In the genomic region with DNA sequence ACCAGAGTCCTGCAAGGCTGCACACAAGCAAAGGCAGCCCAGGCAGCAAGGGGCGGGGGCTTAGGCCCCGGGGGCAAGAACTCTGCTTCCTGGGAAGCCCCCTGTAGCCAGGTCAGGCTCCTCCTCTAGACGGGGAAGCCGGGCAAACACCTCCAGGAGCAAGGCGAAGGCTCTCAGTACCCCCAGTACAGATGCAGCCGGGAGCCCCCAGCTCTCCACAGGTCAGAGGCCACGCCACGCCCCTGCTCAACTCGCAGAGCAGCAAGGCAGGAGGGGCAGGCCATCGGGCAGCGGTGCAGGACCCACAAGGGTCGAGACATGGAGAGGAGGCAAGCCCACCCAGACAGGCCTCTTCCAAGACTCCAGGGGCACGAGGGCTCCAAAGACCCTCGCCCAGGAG, we compare ENCODE assay signal across 1 cellular context.
TF ChIP-seq lines count a peak whose summit lies in the region.

No MANE protein-coding gene starts in this region.

TF ChIP-seq in GM23338, 12 proteins besides CTCF, POLR2A, EP300 and RAD21 (continued from another document):
- TF ChIP-seq ETS1 (IDR thresholded peaks at IDR 0.05) (no peak), JUNB (IDR thresholded peaks at IDR 0.05; ENCODE audit: unreplicated experiment) (no peak), ZNF462 (CRISPR knock-in tag; IDR thresholded peaks at IDR 0.05) (no peak), ZNF331 (CRISPR knock-in tag; IDR thresholded peaks at IDR 0.05; ENCODE audit: low read depth) (no peak)
